Comparison of ENCODE assay signal across 1 cellular context in the genomic region with DNA sequence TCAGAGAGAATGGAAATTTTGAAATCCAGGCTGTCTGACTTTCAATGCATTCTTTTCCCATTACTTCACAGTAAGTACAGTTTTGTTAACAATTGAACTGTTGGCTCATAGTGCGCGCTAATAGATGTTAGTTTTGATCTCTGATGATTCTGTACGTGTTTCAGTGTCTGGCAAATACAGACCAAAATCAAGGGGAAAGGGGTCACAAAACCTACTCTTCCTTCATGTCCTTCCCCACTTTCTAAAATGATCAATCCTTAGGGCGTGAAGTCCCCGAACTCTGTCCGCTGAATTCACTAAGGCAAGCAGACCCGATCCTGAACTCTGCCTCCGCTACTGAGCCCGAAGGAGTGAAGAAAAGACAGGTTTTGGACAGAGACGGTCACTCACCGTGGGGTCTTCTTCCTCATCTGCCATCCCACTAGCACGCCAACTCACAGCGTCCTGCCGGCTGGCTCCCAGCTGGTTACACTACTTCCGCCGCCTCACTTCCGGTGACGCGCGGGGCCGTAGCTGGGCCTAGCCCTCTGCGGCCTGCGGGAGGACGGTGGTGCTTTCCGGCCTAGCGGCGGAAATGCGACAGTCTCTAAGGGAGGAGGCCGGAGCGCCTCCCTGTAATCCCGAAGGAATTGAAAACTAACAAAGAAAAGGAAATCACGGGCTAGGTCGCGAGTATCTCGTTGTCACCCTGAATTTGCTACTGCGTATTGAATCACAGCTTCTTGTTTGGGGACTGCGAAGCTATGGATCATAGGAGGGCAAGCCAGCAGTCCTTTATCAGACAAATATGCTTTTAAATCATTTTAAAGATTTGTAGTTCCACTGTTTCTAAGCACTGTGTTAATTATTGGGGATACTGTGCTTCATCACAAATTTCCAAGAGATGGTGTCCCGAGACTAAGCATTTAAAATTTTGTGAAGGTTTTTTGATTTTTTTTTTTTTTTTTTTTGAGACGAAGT.
A peak's percentile ranks its signal among the peaks of the same experiment; 100 is the strongest.
TF ChIP-seq lines count a peak whose summit lies in the region.

A gene with protein sequence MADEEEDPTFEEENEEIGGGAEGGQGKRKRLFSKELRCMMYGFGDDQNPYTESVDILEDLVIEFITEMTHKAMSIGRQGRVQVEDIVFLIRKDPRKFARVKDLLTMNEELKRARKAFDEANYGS (minus strand): TSS at position 473 of the 960 bp plus-strand sequence. CDS start 56 bp downstream, at position 417.

TF ChIP-seq in GM12878, 131 proteins besides CTCF, POLR2A, EP300 and RAD21 (continued from another document and continues in another):
- TF ChIP-seq, protein P1, sequence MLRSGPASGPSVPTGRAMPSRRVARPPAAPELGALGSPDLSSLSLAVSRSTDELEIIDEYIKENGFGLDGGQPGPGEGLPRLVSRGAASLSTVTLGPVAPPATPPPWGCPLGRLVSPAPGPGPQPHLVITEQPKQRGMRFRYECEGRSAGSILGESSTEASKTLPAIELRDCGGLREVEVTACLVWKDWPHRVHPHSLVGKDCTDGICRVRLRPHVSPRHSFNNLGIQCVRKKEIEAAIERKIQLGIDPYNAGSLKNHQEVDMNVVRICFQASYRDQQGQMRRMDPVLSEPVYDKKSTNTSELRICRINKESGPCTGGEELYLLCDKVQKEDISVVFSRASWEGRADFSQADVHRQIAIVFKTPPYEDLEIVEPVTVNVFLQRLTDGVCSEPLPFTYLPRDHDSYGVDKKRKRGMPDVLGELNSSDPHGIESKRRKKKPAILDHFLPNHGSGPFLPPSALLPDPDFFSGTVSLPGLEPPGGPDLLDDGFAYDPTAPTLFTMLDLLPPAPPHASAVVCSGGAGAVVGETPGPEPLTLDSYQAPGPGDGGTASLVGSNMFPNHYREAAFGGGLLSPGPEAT (IDR thresholded peaks at IDR 0.05; ENCODE audit: low read depth), result peak; percentile 89
- TF ChIP-seq, protein P2, sequence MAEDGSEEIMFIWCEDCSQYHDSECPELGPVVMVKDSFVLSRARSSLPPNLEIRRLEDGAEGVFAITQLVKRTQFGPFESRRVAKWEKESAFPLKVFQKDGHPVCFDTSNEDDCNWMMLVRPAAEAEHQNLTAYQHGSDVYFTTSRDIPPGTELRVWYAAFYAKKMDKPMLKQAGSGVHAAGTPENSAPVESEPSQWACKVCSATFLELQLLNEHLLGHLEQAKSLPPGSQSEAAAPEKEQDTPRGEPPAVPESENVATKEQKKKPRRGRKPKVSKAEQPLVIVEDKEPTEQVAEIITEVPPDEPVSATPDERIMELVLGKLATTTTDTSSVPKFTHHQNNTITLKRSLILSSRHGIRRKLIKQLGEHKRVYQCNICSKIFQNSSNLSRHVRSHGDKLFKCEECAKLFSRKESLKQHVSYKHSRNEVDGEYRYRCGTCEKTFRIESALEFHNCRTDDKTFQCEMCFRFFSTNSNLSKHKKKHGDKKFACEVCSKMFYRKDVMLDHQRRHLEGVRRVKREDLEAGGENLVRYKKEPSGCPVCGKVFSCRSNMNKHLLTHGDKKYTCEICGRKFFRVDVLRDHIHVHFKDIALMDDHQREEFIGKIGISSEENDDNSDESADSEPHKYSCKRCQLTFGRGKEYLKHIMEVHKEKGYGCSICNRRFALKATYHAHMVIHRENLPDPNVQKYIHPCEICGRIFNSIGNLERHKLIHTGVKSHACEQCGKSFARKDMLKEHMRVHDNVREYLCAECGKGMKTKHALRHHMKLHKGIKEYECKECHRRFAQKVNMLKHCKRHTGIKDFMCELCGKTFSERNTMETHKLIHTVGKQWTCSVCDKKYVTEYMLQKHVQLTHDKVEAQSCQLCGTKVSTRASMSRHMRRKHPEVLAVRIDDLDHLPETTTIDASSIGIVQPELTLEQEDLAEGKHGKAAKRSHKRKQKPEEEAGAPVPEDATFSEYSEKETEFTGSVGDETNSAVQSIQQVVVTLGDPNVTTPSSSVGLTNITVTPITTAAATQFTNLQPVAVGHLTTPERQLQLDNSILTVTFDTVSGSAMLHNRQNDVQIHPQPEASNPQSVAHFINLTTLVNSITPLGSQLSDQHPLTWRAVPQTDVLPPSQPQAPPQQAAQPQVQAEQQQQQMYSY (CRISPR knock-in tag; IDR thresholded peaks at IDR 0.05), result no peak
- TF ChIP-seq SREBF1 (IDR thresholded peaks at IDR 0.05; ENCODE audit: low read length) (no peak), YBX1 (IDR thresholded peaks at IDR 0.05) (no peak), POU2F2 (IDR thresholded peaks at IDR 0.05; ENCODE audit: borderline replicate concordance, low read depth, low read length) (peak; percentile 86), ZNF24 (IDR thresholded peaks at IDR 0.05) (no peak), CBX5 (IDR thresholded peaks at IDR 0.05; ENCODE audit: low read depth) (0 out of 2 replicates have a peak, but pooled peaks have one; percentile 46), BCL11A (IDR thresholded peaks at IDR 0.05; ENCODE audit: low read depth, low read length) (no peak), NR2F1 (conservative IDR thresholded peaks at IDR 0.05) (no peak), FOXK2 (IDR thresholded peaks at IDR 0.05) (no peak), RUNX3 (IDR thresholded peaks at IDR 0.05; ENCODE audit: low read length) (peak; percentile 72), NBN (IDR thresholded peaks at IDR 0.05) (peak; percentile 70; the same call in 1 of the 2 replicates), ATF7 (IDR thresholded peaks at IDR 0.05; ENCODE audit: low read depth) (peak; percentile 61), CEBPB (IDR thresholded peaks at IDR 0.05; ENCODE audit: borderline replicate concordance in 1 of 2, low read depth in 2 of 2, low read length in 2 of 2) (no peak), LARP7 (IDR thresholded peaks at IDR 0.05) (peak; percentile 63; the same call in 1 of the 2 replicates), USF2 (IDR thresholded peaks at IDR 0.05; ENCODE audit: borderline replicate concordance, low read depth, low read length) (no peak), SKIL (IDR thresholded peaks at IDR 0.05; ENCODE audit: low read depth, poor library complexity, severe bottlenecking) (peak; percentile 11), RBBP5 (conservative IDR thresholded peaks at IDR 0.05) (no peak), GATAD2B (conservative IDR thresholded peaks at IDR 0.05; ENCODE audit: low read depth) (peak; percentile 76), JUND (IDR thresholded peaks at IDR 0.05; ENCODE audit: low read depth, low read length) (no peak), SUZ12 (IDR thresholded peaks at IDR 0.05; ENCODE audit: unreplicated experiment) (no peak), RFX5 (IDR thresholded peaks at IDR 0.05; ENCODE audit: low read depth, low read length) (no peak; the same call in 1 of the 2 replicates), USF1 (IDR thresholded peaks at IDR 0.05; ENCODE audit: borderline replicate concordance, extremely low read length, insufficient read depth, low read depth, low read length) (no peak), SIX5 (IDR thresholded peaks at IDR 0.05; ENCODE audit: low read depth, low read length, severe bottlenecking) (peak; percentile 26), STAT1 (conservative IDR thresholded peaks at IDR 0.05) (no peak), NKRF (conservative IDR thresholded peaks at IDR 0.05) (peak; percentile 98), RELA (IDR thresholded peaks at IDR 0.05; ENCODE audit: borderline replicate concordance, partially characterized antibody) (peak; percentile 85), PAX8 (IDR thresholded peaks at IDR 0.05) (no peak), MXI1 (IDR thresholded peaks at IDR 0.05; ENCODE audit: low read depth, low read length) (peak; percentile 96), CHD2 (IDR thresholded peaks at IDR 0.05; ENCODE audit: borderline replicate concordance, low read depth, low read length) (no peak; the same call in 1 of the 2 replicates), MTA3 (IDR thresholded peaks at IDR 0.05; ENCODE audit: borderline replicate concordance, low read length) (no peak), ZBED1 (IDR thresholded peaks at IDR 0.05; ENCODE audit: borderline replicate concordance) (0 out of 2 replicates have a peak, but pooled peaks have one; percentile 77), POLR2AphosphoS5 (IDR thresholded peaks at IDR 0.05; ENCODE audit: low read length) (peak; percentile 99), ZNF622 (IDR thresholded peaks at IDR 0.05) (no peak), CBX3 (IDR thresholded peaks at IDR 0.05; ENCODE audit: borderline replicate concordance, low read depth) (no peak), RB1 (IDR thresholded peaks at IDR 0.05; ENCODE audit: borderline replicate concordance) (peak; percentile 78; the same call in 1 of the 2 replicates)
- TF ChIP-seq, protein P3, sequence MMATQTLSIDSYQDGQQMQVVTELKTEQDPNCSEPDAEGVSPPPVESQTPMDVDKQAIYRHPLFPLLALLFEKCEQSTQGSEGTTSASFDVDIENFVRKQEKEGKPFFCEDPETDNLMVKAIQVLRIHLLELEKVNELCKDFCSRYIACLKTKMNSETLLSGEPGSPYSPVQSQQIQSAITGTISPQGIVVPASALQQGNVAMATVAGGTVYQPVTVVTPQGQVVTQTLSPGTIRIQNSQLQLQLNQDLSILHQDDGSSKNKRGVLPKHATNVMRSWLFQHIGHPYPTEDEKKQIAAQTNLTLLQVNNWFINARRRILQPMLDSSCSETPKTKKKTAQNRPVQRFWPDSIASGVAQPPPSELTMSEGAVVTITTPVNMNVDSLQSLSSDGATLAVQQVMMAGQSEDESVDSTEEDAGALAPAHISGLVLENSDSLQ (IDR thresholded peaks at IDR 0.05), result peak; percentile 60
- TF ChIP-seq, protein P4, sequence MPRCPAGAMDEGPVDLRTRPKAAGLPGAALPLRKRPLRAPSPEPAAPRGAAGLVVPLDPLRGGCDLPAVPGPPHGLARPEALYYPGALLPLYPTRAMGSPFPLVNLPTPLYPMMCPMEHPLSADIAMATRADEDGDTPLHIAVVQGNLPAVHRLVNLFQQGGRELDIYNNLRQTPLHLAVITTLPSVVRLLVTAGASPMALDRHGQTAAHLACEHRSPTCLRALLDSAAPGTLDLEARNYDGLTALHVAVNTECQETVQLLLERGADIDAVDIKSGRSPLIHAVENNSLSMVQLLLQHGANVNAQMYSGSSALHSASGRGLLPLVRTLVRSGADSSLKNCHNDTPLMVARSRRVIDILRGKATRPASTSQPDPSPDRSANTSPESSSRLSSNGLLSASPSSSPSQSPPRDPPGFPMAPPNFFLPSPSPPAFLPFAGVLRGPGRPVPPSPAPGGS (IDR thresholded peaks at IDR 0.05; ENCODE audit: borderline replicate concordance, insufficient read depth, low read depth, low read length, poor library complexity, severe bottlenecking), result no peak
- TF ChIP-seq, protein P5, sequence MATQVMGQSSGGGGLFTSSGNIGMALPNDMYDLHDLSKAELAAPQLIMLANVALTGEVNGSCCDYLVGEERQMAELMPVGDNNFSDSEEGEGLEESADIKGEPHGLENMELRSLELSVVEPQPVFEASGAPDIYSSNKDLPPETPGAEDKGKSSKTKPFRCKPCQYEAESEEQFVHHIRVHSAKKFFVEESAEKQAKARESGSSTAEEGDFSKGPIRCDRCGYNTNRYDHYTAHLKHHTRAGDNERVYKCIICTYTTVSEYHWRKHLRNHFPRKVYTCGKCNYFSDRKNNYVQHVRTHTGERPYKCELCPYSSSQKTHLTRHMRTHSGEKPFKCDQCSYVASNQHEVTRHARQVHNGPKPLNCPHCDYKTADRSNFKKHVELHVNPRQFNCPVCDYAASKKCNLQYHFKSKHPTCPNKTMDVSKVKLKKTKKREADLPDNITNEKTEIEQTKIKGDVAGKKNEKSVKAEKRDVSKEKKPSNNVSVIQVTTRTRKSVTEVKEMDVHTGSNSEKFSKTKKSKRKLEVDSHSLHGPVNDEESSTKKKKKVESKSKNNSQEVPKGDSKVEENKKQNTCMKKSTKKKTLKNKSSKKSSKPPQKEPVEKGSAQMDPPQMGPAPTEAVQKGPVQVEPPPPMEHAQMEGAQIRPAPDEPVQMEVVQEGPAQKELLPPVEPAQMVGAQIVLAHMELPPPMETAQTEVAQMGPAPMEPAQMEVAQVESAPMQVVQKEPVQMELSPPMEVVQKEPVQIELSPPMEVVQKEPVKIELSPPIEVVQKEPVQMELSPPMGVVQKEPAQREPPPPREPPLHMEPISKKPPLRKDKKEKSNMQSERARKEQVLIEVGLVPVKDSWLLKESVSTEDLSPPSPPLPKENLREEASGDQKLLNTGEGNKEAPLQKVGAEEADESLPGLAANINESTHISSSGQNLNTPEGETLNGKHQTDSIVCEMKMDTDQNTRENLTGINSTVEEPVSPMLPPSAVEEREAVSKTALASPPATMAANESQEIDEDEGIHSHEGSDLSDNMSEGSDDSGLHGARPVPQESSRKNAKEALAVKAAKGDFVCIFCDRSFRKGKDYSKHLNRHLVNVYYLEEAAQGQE (IDR thresholded peaks at IDR 0.05; ENCODE audit: low read depth, low read length), result no peak
